In the genomic region with DNA sequence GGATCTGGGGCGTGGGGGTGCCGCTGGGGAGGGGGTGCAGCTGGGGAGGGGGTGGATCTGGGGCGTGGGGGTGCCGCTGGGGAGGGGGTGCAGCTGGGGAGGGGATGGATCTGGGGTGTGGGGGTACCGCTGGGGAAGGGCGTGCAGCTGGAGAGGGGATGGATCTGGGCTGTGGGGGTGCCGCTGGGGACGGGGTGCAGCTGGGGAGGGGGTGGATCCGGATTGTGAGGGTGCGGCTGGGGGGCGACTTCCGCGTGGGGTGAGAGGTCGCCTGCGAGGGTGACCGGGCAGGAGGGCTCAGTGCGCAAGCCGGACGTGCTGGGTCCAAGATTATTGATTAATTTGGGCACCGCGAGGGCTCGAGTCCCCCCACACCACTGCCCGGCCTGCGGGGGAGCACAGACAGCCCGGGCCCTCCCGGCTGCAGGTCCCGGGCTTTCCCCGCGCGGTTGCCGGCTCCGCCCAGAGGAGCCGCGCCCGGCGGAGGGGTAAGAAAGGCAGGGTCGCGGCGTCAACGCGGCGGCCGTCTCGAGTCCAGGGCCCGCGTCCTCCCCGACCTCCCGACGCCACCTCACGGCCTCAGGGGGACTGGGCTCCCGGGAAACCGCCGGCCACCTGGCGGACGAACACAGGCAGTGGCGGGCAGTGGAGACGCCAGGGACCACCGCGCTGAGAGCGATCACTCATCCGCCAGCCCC, we compare ENCODE assay signal across 1 cellular context.
TF ChIP-seq lines count a peak whose summit lies in the region.

No MANE protein-coding gene starts in this region.

TF ChIP-seq in HepG2, 621 proteins besides CTCF, POLR2A, EP300 and RAD21 (continued from another document and continues in another):
- TF ChIP-seq, protein P1, sequence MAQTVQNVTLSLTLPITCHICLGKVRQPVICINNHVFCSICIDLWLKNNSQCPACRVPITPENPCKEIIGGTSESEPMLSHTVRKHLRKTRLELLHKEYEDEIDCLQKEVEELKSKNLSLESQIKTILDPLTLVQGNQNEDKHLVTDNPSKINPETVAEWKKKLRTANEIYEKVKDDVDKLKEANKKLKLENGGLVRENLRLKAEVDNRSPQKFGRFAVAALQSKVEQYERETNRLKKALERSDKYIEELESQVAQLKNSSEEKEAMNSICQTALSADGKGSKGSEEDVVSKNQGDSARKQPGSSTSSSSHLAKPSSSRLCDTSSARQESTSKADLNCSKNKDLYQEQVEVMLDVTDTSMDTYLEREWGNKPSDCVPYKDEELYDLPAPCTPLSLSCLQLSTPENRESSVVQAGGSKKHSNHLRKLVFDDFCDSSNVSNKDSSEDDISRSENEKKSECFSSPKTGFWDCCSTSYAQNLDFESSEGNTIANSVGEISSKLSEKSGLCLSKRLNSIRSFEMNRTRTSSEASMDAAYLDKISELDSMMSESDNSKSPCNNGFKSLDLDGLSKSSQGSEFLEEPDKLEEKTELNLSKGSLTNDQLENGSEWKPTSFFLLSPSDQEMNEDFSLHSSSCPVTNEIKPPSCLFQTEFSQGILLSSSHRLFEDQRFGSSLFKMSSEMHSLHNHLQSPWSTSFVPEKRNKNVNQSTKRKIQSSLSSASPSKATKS (CRISPR knock-in tag; IDR thresholded peaks at IDR 0.05) = no peak
- no peak for TF ChIP-seq ZNF549 (CRISPR knock-in tag; IDR thresholded peaks at IDR 0.05)
- no peak for TF ChIP-seq ZNF354B (CRISPR knock-in tag; IDR thresholded peaks at IDR 0.05)
- TF ChIP-seq, protein P2, sequence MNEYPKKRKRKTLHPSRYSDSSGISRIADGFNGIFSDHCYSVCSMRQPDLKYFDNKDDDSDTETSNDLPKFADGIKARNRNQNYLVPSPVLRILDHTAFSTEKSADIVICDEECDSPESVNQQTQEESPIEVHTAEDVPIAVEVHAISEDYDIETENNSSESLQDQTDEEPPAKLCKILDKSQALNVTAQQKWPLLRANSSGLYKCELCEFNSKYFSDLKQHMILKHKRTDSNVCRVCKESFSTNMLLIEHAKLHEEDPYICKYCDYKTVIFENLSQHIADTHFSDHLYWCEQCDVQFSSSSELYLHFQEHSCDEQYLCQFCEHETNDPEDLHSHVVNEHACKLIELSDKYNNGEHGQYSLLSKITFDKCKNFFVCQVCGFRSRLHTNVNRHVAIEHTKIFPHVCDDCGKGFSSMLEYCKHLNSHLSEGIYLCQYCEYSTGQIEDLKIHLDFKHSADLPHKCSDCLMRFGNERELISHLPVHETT (CRISPR knock-in tag; conservative IDR thresholded peaks at IDR 0.05) = no peak
- TF ChIP-seq KMT2B (CRISPR knock-in tag; IDR thresholded peaks at IDR 0.05) = no peak
- no peak for TF ChIP-seq SRSF1 (optimal IDR thresholded peaks at IDR 0.05; ENCODE audit: low read depth, low read length)
- TF ChIP-seq ZNF256 (CRISPR knock-in tag; conservative IDR thresholded peaks at IDR 0.05) = no peak
- TF ChIP-seq ZKSCAN8 (CRISPR knock-in tag; IDR thresholded peaks at IDR 0.05; ENCODE audit: borderline replicate concordance) = no peak
- TF ChIP-seq RXRA (CRISPR knock-in tag; IDR thresholded peaks at IDR 0.05) = peak; percentile 36; the same call in 1 of the 2 replicates
- TF ChIP-seq PAWR (CRISPR knock-in tag; IDR thresholded peaks at IDR 0.05; ENCODE audit: borderline replicate concordance) = no peak
- no peak for TF ChIP-seq ZNF160 (CRISPR knock-in tag; IDR thresholded peaks at IDR 0.05)
- TF ChIP-seq TSC22D2 (CRISPR knock-in tag; IDR thresholded peaks at IDR 0.05; ENCODE audit: borderline replicate concordance) = no peak
- no peak for TF ChIP-seq WIZ (CRISPR knock-in tag; IDR thresholded peaks at IDR 0.05)
- peak; percentile 74; the same call in 1 of the 2 replicates for TF ChIP-seq ZNF772 (CRISPR knock-in tag; IDR thresholded peaks at IDR 0.05)
- TF ChIP-seq KLF16 (CRISPR knock-in tag; IDR thresholded peaks at IDR 0.05) = 0 out of 4 replicates have a peak, but pooled peaks of 1 of the 2 experiments have one; percentile 13
- no peak for TF ChIP-seq ZNF619 (CRISPR knock-in tag; IDR thresholded peaks at IDR 0.05)
- no peak for TF ChIP-seq KDM4B (CRISPR knock-in tag; IDR thresholded peaks at IDR 0.05)
- TF ChIP-seq SRF (IDR thresholded peaks at IDR 0.05; ENCODE audit: low read depth, low read length) = no peak
- TF ChIP-seq, protein P3, sequence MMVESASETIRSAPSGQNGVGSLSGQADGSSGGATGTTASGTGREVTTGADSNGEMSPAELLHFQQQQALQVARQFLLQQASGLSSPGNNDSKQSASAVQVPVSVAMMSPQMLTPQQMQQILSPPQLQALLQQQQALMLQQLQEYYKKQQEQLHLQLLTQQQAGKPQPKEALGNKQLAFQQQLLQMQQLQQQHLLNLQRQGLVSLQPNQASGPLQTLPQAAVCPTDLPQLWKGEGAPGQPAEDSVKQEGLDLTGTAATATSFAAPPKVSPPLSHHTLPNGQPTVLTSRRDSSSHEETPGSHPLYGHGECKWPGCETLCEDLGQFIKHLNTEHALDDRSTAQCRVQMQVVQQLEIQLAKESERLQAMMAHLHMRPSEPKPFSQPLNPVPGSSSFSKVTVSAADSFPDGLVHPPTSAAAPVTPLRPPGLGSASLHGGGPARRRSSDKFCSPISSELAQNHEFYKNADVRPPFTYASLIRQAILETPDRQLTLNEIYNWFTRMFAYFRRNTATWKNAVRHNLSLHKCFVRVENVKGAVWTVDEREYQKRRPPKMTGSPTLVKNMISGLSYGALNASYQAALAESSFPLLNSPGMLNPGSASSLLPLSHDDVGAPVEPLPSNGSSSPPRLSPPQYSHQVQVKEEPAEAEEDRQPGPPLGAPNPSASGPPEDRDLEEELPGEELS (CRISPR knock-in tag; IDR thresholded peaks at IDR 0.05) = no peak
- TF ChIP-seq ZNF724P (CRISPR knock-in tag; IDR thresholded peaks at IDR 0.05; ENCODE audit: borderline replicate concordance) = no peak
- TF ChIP-seq MXD4 (CRISPR knock-in tag; IDR thresholded peaks at IDR 0.05) = no peak
- peak; percentile 32; the same call in 1 of the 2 replicates for TF ChIP-seq SP2 (CRISPR knock-in tag; IDR thresholded peaks at IDR 0.05)
- TF ChIP-seq SMAD3 (CRISPR knock-in tag; IDR thresholded peaks at IDR 0.05) = no peak
- TF ChIP-seq NFYC (CRISPR knock-in tag; IDR thresholded peaks at IDR 0.05) = no peak
- TF ChIP-seq ZNF614 (CRISPR knock-in tag; IDR thresholded peaks at IDR 0.05; ENCODE audit: borderline replicate concordance) = peak; percentile 51; the same call in 1 of the 2 replicates
- no peak for TF ChIP-seq GTF2F1 (IDR thresholded peaks at IDR 0.05; ENCODE audit: low read length)
- TF ChIP-seq, protein P4, sequence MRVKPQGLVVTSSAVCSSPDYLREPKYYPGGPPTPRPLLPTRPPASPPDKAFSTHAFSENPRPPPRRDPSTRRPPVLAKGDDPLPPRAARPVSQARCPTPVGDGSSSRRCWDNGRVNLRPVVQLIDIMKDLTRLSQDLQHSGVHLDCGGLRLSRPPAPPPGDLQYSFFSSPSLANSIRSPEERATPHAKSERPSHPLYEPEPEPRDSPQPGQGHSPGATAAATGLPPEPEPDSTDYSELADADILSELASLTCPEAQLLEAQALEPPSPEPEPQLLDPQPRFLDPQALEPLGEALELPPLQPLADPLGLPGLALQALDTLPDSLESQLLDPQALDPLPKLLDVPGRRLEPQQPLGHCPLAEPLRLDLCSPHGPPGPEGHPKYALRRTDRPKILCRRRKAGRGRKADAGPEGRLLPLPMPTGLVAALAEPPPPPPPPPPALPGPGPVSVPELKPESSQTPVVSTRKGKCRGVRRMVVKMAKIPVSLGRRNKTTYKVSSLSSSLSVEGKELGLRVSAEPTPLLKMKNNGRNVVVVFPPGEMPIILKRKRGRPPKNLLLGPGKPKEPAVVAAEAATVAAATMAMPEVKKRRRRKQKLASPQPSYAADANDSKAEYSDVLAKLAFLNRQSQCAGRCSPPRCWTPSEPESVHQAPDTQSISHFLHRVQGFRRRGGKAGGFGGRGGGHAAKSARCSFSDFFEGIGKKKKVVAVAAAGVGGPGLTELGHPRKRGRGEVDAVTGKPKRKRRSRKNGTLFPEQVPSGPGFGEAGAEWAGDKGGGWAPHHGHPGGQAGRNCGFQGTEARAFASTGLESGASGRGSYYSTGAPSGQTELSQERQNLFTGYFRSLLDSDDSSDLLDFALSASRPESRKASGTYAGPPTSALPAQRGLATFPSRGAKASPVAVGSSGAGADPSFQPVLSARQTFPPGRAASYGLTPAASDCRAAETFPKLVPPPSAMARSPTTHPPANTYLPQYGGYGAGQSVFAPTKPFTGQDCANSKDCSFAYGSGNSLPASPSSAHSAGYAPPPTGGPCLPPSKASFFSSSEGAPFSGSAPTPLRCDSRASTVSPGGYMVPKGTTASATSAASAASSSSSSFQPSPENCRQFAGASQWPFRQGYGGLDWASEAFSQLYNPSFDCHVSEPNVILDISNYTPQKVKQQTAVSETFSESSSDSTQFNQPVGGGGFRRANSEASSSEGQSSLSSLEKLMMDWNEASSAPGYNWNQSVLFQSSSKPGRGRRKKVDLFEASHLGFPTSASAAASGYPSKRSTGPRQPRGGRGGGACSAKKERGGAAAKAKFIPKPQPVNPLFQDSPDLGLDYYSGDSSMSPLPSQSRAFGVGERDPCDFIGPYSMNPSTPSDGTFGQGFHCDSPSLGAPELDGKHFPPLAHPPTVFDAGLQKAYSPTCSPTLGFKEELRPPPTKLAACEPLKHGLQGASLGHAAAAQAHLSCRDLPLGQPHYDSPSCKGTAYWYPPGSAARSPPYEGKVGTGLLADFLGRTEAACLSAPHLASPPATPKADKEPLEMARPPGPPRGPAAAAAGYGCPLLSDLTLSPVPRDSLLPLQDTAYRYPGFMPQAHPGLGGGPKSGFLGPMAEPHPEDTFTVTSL (CRISPR knock-in tag; IDR thresholded peaks at IDR 0.05; ENCODE audit: borderline replicate concordance) = no peak
- no peak for TF ChIP-seq KLF15 (CRISPR knock-in tag; IDR thresholded peaks at IDR 0.05; ENCODE audit: borderline replicate concordance)
- no peak for TF ChIP-seq IKZF1 (IDR thresholded peaks at IDR 0.05)
- TF ChIP-seq AHR (CRISPR knock-in tag; IDR thresholded peaks at IDR 0.05) = no peak
- no peak for TF ChIP-seq ZNF10 (CRISPR knock-in tag; IDR thresholded peaks at IDR 0.05; ENCODE audit: borderline replicate concordance, low read depth)
- TF ChIP-seq NFRKB (IDR thresholded peaks at IDR 0.05) = no peak
- no peak for TF ChIP-seq JUND (CRISPR knock-in tag; IDR thresholded peaks at IDR 0.05)
- TF ChIP-seq ZSCAN20 (CRISPR knock-in tag; IDR thresholded peaks at IDR 0.05; ENCODE audit: borderline replicate concordance) = no peak
- TF ChIP-seq MBNL3 (CRISPR knock-in tag; conservative IDR thresholded peaks at IDR 0.05) = no peak
- TF ChIP-seq ZNF644 (CRISPR knock-in tag; IDR thresholded peaks at IDR 0.05; ENCODE audit: low read depth) = no peak
- TF ChIP-seq ARNT2 (CRISPR knock-in tag; IDR thresholded peaks at IDR 0.05; ENCODE audit: low read depth) = no peak
- TF ChIP-seq, protein P5, sequence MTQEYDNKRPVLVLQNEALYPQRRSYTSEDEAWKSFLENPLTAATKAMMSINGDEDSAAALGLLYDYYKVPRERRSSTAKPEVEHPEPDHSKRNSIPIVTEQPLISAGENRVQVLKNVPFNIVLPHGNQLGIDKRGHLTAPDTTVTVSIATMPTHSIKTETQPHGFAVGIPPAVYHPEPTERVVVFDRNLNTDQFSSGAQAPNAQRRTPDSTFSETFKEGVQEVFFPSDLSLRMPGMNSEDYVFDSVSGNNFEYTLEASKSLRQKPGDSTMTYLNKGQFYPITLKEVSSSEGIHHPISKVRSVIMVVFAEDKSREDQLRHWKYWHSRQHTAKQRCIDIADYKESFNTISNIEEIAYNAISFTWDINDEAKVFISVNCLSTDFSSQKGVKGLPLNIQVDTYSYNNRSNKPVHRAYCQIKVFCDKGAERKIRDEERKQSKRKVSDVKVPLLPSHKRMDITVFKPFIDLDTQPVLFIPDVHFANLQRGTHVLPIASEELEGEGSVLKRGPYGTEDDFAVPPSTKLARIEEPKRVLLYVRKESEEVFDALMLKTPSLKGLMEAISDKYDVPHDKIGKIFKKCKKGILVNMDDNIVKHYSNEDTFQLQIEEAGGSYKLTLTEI (CRISPR knock-in tag; conservative IDR thresholded peaks at IDR 0.05) = no peak
- no peak for TF ChIP-seq NFIB (CRISPR knock-in tag; IDR thresholded peaks at IDR 0.05; ENCODE audit: borderline replicate concordance)
- no peak for TF ChIP-seq MLLT10 (CRISPR knock-in tag; IDR thresholded peaks at IDR 0.05)
- TF ChIP-seq, protein P6, sequence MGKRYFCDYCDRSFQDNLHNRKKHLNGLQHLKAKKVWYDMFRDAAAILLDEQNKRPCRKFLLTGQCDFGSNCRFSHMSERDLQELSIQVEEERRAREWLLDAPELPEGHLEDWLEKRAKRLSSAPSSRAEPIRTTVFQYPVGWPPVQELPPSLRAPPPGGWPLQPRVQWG (CRISPR knock-in tag; IDR thresholded peaks at IDR 0.05; ENCODE audit: borderline replicate concordance, low read depth) = no peak
- TF ChIP-seq ZNF766 (CRISPR knock-in tag; IDR thresholded peaks at IDR 0.05; ENCODE audit: borderline replicate concordance) = no peak
- TF ChIP-seq SIN3A (IDR thresholded peaks at IDR 0.05; ENCODE audit: borderline replicate concordance, low read depth, low read length) = no peak
- no peak for TF ChIP-seq SMYD3 (CRISPR knock-in tag; IDR thresholded peaks at IDR 0.05)
- TF ChIP-seq FOXA3 (CRISPR knock-in tag; IDR thresholded peaks at IDR 0.05) = no peak
- TF ChIP-seq ESRRA (CRISPR knock-in tag; IDR thresholded peaks at IDR 0.05; ENCODE audit: low read depth) = no peak; the same call in 1 of the 2 replicates
- TF ChIP-seq, protein P7, sequence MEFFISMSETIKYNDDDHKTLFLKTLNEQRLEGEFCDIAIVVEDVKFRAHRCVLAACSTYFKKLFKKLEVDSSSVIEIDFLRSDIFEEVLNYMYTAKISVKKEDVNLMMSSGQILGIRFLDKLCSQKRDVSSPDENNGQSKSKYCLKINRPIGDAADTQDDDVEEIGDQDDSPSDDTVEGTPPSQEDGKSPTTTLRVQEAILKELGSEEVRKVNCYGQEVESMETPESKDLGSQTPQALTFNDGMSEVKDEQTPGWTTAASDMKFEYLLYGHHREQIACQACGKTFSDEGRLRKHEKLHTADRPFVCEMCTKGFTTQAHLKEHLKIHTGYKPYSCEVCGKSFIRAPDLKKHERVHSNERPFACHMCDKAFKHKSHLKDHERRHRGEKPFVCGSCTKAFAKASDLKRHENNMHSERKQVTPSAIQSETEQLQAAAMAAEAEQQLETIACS (CRISPR knock-in tag; IDR thresholded peaks at IDR 0.05) = no peak
- TF ChIP-seq, protein P8, sequence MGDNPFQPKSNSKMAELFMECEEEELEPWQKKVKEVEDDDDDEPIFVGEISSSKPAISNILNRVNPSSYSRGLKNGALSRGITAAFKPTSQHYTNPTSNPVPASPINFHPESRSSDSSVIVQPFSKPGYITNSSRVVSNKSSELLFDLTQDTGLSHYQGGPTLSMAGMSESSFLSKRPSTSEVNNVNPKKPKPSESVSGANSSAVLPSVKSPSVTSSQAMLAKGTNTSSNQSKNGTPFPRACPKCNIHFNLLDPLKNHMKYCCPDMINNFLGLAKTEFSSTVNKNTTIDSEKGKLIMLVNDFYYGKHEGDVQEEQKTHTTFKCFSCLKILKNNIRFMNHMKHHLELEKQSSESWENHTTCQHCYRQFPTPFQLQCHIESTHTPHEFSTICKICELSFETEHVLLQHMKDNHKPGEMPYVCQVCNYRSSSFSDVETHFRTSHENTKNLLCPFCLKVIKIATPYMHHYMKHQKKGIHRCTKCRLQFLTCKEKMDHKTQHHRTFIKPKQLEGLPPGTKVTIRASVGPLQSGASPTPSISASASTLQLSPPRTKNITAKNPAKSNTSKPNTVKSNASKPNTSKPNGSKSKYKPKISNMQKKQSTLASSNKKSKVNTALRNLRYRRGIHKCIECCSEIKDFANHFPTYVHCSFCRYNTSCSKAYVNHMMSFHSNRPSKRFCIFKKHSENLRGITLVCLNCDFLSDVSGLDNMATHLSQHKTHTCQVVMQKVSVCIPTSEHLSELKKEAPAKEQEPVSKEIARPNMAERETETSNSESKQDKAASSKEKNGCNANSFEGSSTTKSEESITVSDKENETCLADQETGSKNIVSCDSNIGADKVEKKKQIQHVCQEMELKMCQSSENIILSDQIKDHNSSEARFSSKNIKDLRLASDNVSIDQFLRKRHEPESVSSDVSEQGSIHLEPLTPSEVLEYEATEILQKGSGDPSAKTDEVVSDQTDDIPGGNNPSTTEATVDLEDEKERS (CRISPR knock-in tag; IDR thresholded peaks at IDR 0.05) = no peak
- peak; percentile 72; the same call in 1 of the 2 replicates for TF ChIP-seq ERF (CRISPR knock-in tag; IDR thresholded peaks at IDR 0.05)
